Comparison of ENCODE assay signal across 22 cellular contexts in the genomic region with DNA sequence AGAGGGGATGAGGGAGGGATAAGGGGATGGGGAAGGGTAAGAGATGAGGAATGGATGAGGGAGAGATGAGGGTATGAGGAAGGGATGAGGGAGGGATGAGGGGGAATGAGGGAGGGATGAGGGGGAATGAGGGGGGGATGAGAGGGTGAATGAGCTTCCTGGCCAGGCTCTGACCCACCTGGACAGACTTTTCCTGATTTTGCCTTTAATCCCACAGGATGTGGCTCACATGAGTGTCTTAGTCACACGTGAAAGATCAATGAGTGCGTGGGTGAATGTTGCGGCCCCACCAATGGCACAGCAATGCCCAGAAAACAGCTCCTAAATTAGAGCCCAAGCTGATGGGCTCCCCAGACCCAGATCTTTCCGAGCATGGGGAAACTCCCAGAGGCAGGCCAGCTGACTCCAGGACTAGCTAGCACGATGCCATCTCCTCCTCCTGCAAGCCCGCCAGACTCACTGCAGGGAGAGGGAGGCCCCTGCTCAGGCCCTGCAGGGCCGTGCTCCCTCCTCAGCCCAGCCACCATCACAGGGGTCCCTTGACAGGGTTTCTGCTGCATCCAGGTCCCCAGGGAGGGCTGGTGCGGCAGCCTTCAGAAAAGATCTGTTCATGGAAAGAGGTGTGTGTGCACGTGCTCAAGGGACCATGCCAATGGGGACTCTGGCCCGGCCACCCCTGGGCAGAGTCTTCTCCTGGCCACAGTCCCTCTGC. TPM values are rescaled to one million over a fixed set of nuclear protein-coding genes. Genes with fewer than 3 reads are reported as not detected.
DNase-seq lines count a peak whose midpoint lies in the region; ATAC-seq and TF ChIP-seq lines count a peak whose summit lies in the region.
"Had no signal": no experiment of that assay in that cellular context is flagged by ENCODE, and none has a peak within 500 bp of the region (broad histone marks: within the 10 kb centered on the region; RNA-seq: fewer than 3 reads in every experiment).

No MANE protein-coding gene starts in this region.

- H3K4me1 Mint-ChIP-seq in activated CD4-positive, alpha-beta T cell treated with anti-CD3 and anti-CD28 coated beads for 36 hours, result no peaks in the 10 kb centered on the region
- no peaks in the 10 kb centered on the region for H3K4me1 Mint-ChIP-seq in stimulated activated effector memory CD8-positive, alpha-beta T cell treated with anti-CD3 and anti-CD28 coated beads, Interleukin-12 subunit alpha, Interleukin-12 subunit beta, amount 100 ng/mL, for 72 hours

- no peak for TF ChIP-seq CTCF in osteoblast (IDR thresholded peaks at IDR 0.05; ENCODE audit: extremely low read depth, low read depth, low read length)

- no peaks in the 10 kb centered on the region for H3K9me2 ChIP-seq in GM23248 (ENCODE audit: insufficient read depth)

- POLR2A ChIA-PET in activated CD4-positive, alpha-beta T cell treated with anti-CD3 and anti-CD28 coated beads for 36 hours (lab: Charles Lee), result no interaction called here

- H4K20me1 ChIP-seq in GM23248 (ENCODE audit: insufficient read depth), result no peaks in the 10 kb centered on the region
- H4K20me1 ChIP-seq in osteoblast (ENCODE audit: insufficient read depth, low read length), result no peaks in the 10 kb centered on the region

- WGBS in GM23248 (ENCODE audit: low coverage in 1 of 2, low lambda C conversion rate in 2 of 2, missing lambda C conversion rate in 2 of 2), 2 experiments, result 67 to 69% methylated on average over 10 of the region's 10 CpGs

- H3K4me3 ChIP-seq in GM23248 (no peak overlapping the region), osteoblast (ENCODE audit: insufficient read depth, low read length) (no peak overlapping the region)
- H3K4me3 ChIP-seq: HAP-1, SK-N-MC had no signal

- H3K36me3 ChIP-seq in GM23248 (ENCODE audit: low read depth), result no peaks in the 10 kb centered on the region
- H3K36me3 ChIP-seq in osteoblast (ENCODE audit: insufficient read depth, low read length), result no peaks in the 10 kb centered on the region

- no peak for DNase-seq in activated CD4-positive, alpha-beta T cell treated with anti-CD3 and anti-CD28 coated beads for 36 hours
- DNase-seq in activated CD4-positive, alpha-beta T cell treated with anti-CD3 and anti-CD28 coated beads, Interleukin-2, amount 50 U/mL, for 1 hour, result no peak
- DNase-seq in GM23248, result peak; percentile 17
- DNase-seq in stimulated activated effector memory CD8-positive, alpha-beta T cell treated with anti-CD3 and anti-CD28 coated beads, Interleukin-12 subunit alpha, Interleukin-12 subunit beta, amount 100 ng/mL, for 72 hours (ENCODE audit: low spot score in 2 of 2), result no peak
- DNase-seq in AML-193 (lab: John Stamatoyannopoulos, UW), result no peak
- DNase-seq in osteoblast (ENCODE audit: insufficient read length, low spot score, missing footprints), result no peak
- DNase-seq: 8988T, C1 segment of cervical spinal cord, DMS79 treated with DMSO at 0.1 percent for 48 hours, NCI-H1417, NCI-H187, NCI-H2107, NCI-H510A, NCI-H774, Right ventricle myocardium superior had no signal

- no peak overlapping the region for H3K9ac ChIP-seq in GM23248

- peak; percentile 38 for ATAC-seq in activated CD4-positive, alpha-beta T cell treated with anti-CD3 and anti-CD28 coated beads for 36 hours
- ATAC-seq in stimulated activated effector memory CD8-positive, alpha-beta T cell treated with anti-CD3 and anti-CD28 coated beads, Interleukin-12 subunit alpha, Interleukin-12 subunit beta, amount 100 ng/mL, for 72 hours, result no peak
- no peak for ATAC-seq in GM18861 (IDR thresholded peaks at IDR 0.05; ENCODE audit: unreplicated experiment)

- H3K27me3 ChIP-seq in GM23248 (replicated peaks; ENCODE audit: insufficient read depth) (peaks cover 8% of the 10 kb centered on the region; the same call in 1 of the 2 replicates), osteoblast (ENCODE audit: insufficient read depth, low read length) (peaks cover 9% of the 10 kb centered on the region)

- CTCF ChIA-PET in activated CD4-positive, alpha-beta T cell treated with anti-CD3 and anti-CD28 coated beads for 36 hours (lab: Charles Lee), result interaction anchor here (0.7 kb wide), 2 partner anchors 219 to 288 kb away, joined by 3 read pairs; no protein-coding TSS in a partner anchor

- H3K9me3 ChIP-seq in GM23248 (ENCODE audit: low read depth) (no peaks in the 10 kb centered on the region), osteoblast (ENCODE audit: low read depth, low read length) (no peaks in the 10 kb centered on the region)
- H3K9me3 ChIP-seq: HAP-1 had no signal

- H3K79me2 ChIP-seq in GM23248 (ENCODE audit: insufficient read depth) (no peaks in the 10 kb centered on the region), osteoblast (ENCODE audit: insufficient read depth, low read length) (no peaks in the 10 kb centered on the region)

- H3K27me3 Mint-ChIP-seq in activated CD4-positive, alpha-beta T cell treated with anti-CD3 and anti-CD28 coated beads for 36 hours, result no peaks in the 10 kb centered on the region

- H3K4me3 Mint-ChIP-seq in activated CD4-positive, alpha-beta T cell treated with anti-CD3 and anti-CD28 coated beads for 36 hours, result no peak overlapping the region
- H3K4me3 Mint-ChIP-seq in stimulated activated effector memory CD8-positive, alpha-beta T cell treated with anti-CD3 and anti-CD28 coated beads, Interleukin-12 subunit alpha, Interleukin-12 subunit beta, amount 100 ng/mL, for 72 hours, result no peak overlapping the region

- no peaks in the 10 kb centered on the region for H3K9me3 Mint-ChIP-seq in activated CD4-positive, alpha-beta T cell treated with anti-CD3 and anti-CD28 coated beads for 36 hours (ENCODE audit: low read depth)
- no peaks in the 10 kb centered on the region for H3K9me3 Mint-ChIP-seq in stimulated activated effector memory CD8-positive, alpha-beta T cell treated with anti-CD3 and anti-CD28 coated beads, Interleukin-12 subunit alpha, Interleukin-12 subunit beta, amount 100 ng/mL, for 72 hours

- H3K27ac ChIP-seq in GM23248 (no peak overlapping the region), angular gyrus (ENCODE audit: low read depth, low read length) (peak overlapping the region; percentile 69), osteoblast (ENCODE audit: low read depth, low read length) (no peak overlapping the region)
- H3K27ac ChIP-seq: SK-N-MC had no signal

- in situ Hi-C loops in GM23248 (cut with MboI), result no loop called here

- no peaks in the 10 kb centered on the region for H3F3A ChIP-seq in GM23248 (ENCODE audit: insufficient read depth)

- intact Hi-C loops in activated CD4-positive, alpha-beta T cell treated with anti-CD3 and anti-CD28 coated beads for 36 hours (cut with DNase I, micrococcal nuclease), result no loop called here

- H3K27ac Mint-ChIP-seq in activated CD4-positive, alpha-beta T cell treated with anti-CD3 and anti-CD28 coated beads for 36 hours, result no peak overlapping the region
- peak overlapping the region; percentile 29 for H3K27ac Mint-ChIP-seq in stimulated activated effector memory CD8-positive, alpha-beta T cell treated with anti-CD3 and anti-CD28 coated beads, Interleukin-12 subunit alpha, Interleukin-12 subunit beta, amount 100 ng/mL, for 72 hours

- no peaks in the 10 kb centered on the region for H3K36me3 Mint-ChIP-seq in activated CD4-positive, alpha-beta T cell treated with anti-CD3 and anti-CD28 coated beads for 36 hours (ENCODE audit: low read depth)
- no peaks in the 10 kb centered on the region for H3K36me3 Mint-ChIP-seq in stimulated activated effector memory CD8-positive, alpha-beta T cell treated with anti-CD3 and anti-CD28 coated beads, Interleukin-12 subunit alpha, Interleukin-12 subunit beta, amount 100 ng/mL, for 72 hours

- no peaks in the 10 kb centered on the region for H3K4me1 ChIP-seq in GM23248 (ENCODE audit: insufficient read depth)
- no peaks in the 10 kb centered on the region for H3K4me1 ChIP-seq in osteoblast (ENCODE audit: insufficient read depth, low read length)
- H3K4me1 ChIP-seq: HAP-1 had no signal

- no peak overlapping the region for H2AFZ ChIP-seq in GM23248
- H2AFZ ChIP-seq in osteoblast (ENCODE audit: low read length), result no peak overlapping the region

- H3K4me2 ChIP-seq in GM23248 (ENCODE audit: unreplicated experiment) (no peak overlapping the region), osteoblast (ENCODE audit: insufficient read depth, low read length) (no peak overlapping the region)

RNA-seq across cellular contexts. Expression of a gene that starts 41.4 kb away (rescaled TPM):
- total RNA-seq in activated CD4-positive, alpha-beta T cell treated with anti-CD3 and anti-CD28 coated beads for 36 hours, result not detected
- total RNA-seq in GM23248 (2014; rRNA removed; shearing (Covaris generic)), result not detected in 2 replicates
- not detected in 2 replicates for polyA plus RNA-seq in GM23248 (2016; fragmentation: Nextera tagmentation; extraction: Ambion mirVana)
- total RNA-seq in osteoblast, result not detected in 2 replicates
- total RNA-seq: G401, M059J, OCI-LY7, Right ventricle myocardium superior had no signal

RNA-seq across cellular contexts. Expression of a gene that starts 50.4 kb away (rescaled TPM):
- not detected for total RNA-seq in activated CD4-positive, alpha-beta T cell treated with anti-CD3 and anti-CD28 coated beads for 36 hours
- not detected in 2 replicates for total RNA-seq in GM23248 (2014; rRNA removed; shearing (Covaris generic))
- not detected in 2 replicates for polyA plus RNA-seq in GM23248 (2016; fragmentation: Nextera tagmentation; extraction: Ambion mirVana)
- total RNA-seq in osteoblast, result not detected in 2 replicates
- total RNA-seq: G401, M059J, OCI-LY7, Right ventricle myocardium superior had no signal
